Comparison of ENCODE assay signal across 8 cellular contexts in genomic region chr13:40644838-40645620, GRCh38. TPM values are rescaled to one million over a fixed set of nuclear protein-coding genes. Genes with fewer than 3 reads are reported as not detected.
DNase-seq lines count a peak whose midpoint lies in the region; ATAC-seq and TF ChIP-seq lines count a peak whose summit lies in the region.

No MANE protein-coding gene starts in this region.

- no peaks in the 10 kb centered on the region for H3K9me3 ChIP-seq in hepatocyte (ENCODE audit: low read depth)

- peaks cover 39% of the 10 kb centered on the region for H4K20me1 ChIP-seq in hepatocyte (ENCODE audit: insufficient read depth, poor library complexity, severe bottlenecking)

- POLR2A ChIA-PET in activated CD8-positive, alpha-beta T cell treated with anti-CD3 and anti-CD28 coated beads, Interleukin-2, amount 10 ng/mL, durations not matched to agents 7 days and 5 days (lab: Charles Lee) = no interaction called here

- peak; percentile 55 to 64 for ATAC-seq in activated T-cell treated with anti-CD3 and anti-CD28 coated beads, Interleukin-2, amount 50 U/mL, for 4 hours
- peak; percentile 49 for ATAC-seq in activated CD8-positive, alpha-beta T cell treated with anti-CD3 and anti-CD28 coated beads, Interleukin-2, amount 10 ng/mL, durations not matched to agents 7 days and 5 days
- ATAC-seq in HG02884 (IDR thresholded peaks at IDR 0.05; ENCODE audit: unreplicated experiment) = no peak
- no peak for ATAC-seq in GM21447 (IDR thresholded peaks at IDR 0.05; ENCODE audit: unreplicated experiment)

- no peaks in the 10 kb centered on the region for H3K27me3 ChIP-seq in hepatocyte

- peak overlapping the region; percentile 62 for H3K27ac Mint-ChIP-seq in activated CD8-positive, alpha-beta T cell treated with anti-CD3 and anti-CD28 coated beads, Interleukin-2, amount 10 ng/mL, durations not matched to agents 7 days and 5 days
- H3K27ac Mint-ChIP-seq in stimulated activated naive CD8-positive, alpha-beta T cell treated with anti-CD3 and anti-CD28 coated beads, Interleukin-15, Interleukin-2, amounts not matched to agents 100 ng/mL and 50 ng/mL, for 24 hours = peak overlapping the region; percentile 88

- H3K4me1 Mint-ChIP-seq in activated T-cell treated with anti-CD3 and anti-CD28 coated beads, Interleukin-2, amount 50 U/mL, for 4 hours (ENCODE audit: low read depth) = peaks cover 92% of the 10 kb centered on the region
- peaks cover 86% of the 10 kb centered on the region for H3K4me1 Mint-ChIP-seq in activated CD8-positive, alpha-beta T cell treated with anti-CD3 and anti-CD28 coated beads, Interleukin-2, amount 10 ng/mL, durations not matched to agents 7 days and 5 days (ENCODE audit: low read depth)
- H3K4me1 Mint-ChIP-seq in stimulated activated naive CD8-positive, alpha-beta T cell treated with anti-CD3 and anti-CD28 coated beads, Interleukin-15, Interleukin-2, amounts not matched to agents 100 ng/mL and 50 ng/mL, for 24 hours (ENCODE audit: low read depth) = peaks cover 100% of the 10 kb centered on the region

- no peaks in the 10 kb centered on the region for H3K9me2 ChIP-seq in hepatocyte (replicated peaks; ENCODE audit: insufficient read depth)

- TF ChIP-seq CTCF in hepatocyte (IDR thresholded peaks at IDR 0.05; ENCODE audit: poor library complexity) = no peak

- H3K36me3 ChIP-seq in hepatocyte (replicated peaks; ENCODE audit: insufficient read depth, low read depth) = no peaks in the 10 kb centered on the region

- peak overlapping the region; percentile 20 for H3K4me2 ChIP-seq in hepatocyte

- no peaks in the 10 kb centered on the region for H3K9me3 Mint-ChIP-seq in activated T-cell treated with anti-CD3 and anti-CD28 coated beads, Interleukin-2, amount 50 U/mL, for 4 hours
- no peaks in the 10 kb centered on the region for H3K9me3 Mint-ChIP-seq in activated CD8-positive, alpha-beta T cell treated with anti-CD3 and anti-CD28 coated beads, Interleukin-2, amount 10 ng/mL, durations not matched to agents 7 days and 5 days (ENCODE audit: insufficient read depth)
- no peaks in the 10 kb centered on the region for H3K9me3 Mint-ChIP-seq in stimulated activated naive CD8-positive, alpha-beta T cell treated with anti-CD3 and anti-CD28 coated beads, Interleukin-15, Interleukin-2, amounts not matched to agents 100 ng/mL and 50 ng/mL, for 24 hours

- DNase-seq in activated T-cell treated with anti-CD3 and anti-CD28 coated beads, Interleukin-2, amount 50 U/mL, for 4 hours = no peak
- DNase-seq in activated T-cell treated with anti-CD3 and anti-CD28 coated beads, Interleukin-2, amount 50 U/mL, for 48 hours = no peak
- DNase-seq in activated CD8-positive, alpha-beta T cell treated with anti-CD3 and anti-CD28 coated beads, Interleukin-2, amount 10 ng/mL, durations not matched to agents 7 days and 5 days = no peak
- peak; percentile 22 for DNase-seq in hepatocyte (ENCODE audit: low spot score)
- DNase-seq in effector CD4-positive, alpha-beta T cell = no peak

- H3K4me3 ChIP-seq in hepatocyte = no peak overlapping the region

- H2AFZ ChIP-seq in hepatocyte = no peak overlapping the region

- H3K4me1 ChIP-seq in hepatocyte (ENCODE audit: insufficient read depth) = peaks cover 24% of the 10 kb centered on the region

- CTCF ChIA-PET in activated CD8-positive, alpha-beta T cell treated with anti-CD3 and anti-CD28 coated beads, Interleukin-2, amount 10 ng/mL, durations not matched to agents 7 days and 5 days (lab: Charles Lee) = interaction anchor here (1.0 to 1.6 kb wide), 4 partner anchors 10 to 702 kb away, joined by 3 to 5 read pairs (median 4); no protein-coding TSS in a partner anchor

- H3K27ac ChIP-seq in hepatocyte = peak overlapping the region; percentile 71

- H3K36me3 Mint-ChIP-seq in activated T-cell treated with anti-CD3 and anti-CD28 coated beads, Interleukin-2, amount 50 U/mL, for 4 hours (ENCODE audit: insufficient read depth) = peaks cover 14% of the 10 kb centered on the region
- peaks cover 32% of the 10 kb centered on the region for H3K36me3 Mint-ChIP-seq in activated CD8-positive, alpha-beta T cell treated with anti-CD3 and anti-CD28 coated beads, Interleukin-2, amount 10 ng/mL, durations not matched to agents 7 days and 5 days (ENCODE audit: low read depth)
- H3K36me3 Mint-ChIP-seq in stimulated activated naive CD8-positive, alpha-beta T cell treated with anti-CD3 and anti-CD28 coated beads, Interleukin-15, Interleukin-2, amounts not matched to agents 100 ng/mL and 50 ng/mL, for 24 hours (ENCODE audit: low read depth) = peaks cover 24% of the 10 kb centered on the region

- peak overlapping the region; percentile 6 for H3K4me3 Mint-ChIP-seq in activated T-cell treated with anti-CD3 and anti-CD28 coated beads, Interleukin-2, amount 50 U/mL, for 4 hours
- peak overlapping the region; percentile 37 for H3K4me3 Mint-ChIP-seq in activated CD8-positive, alpha-beta T cell treated with anti-CD3 and anti-CD28 coated beads, Interleukin-2, amount 10 ng/mL, durations not matched to agents 7 days and 5 days
- peak overlapping the region; percentile 44 for H3K4me3 Mint-ChIP-seq in stimulated activated naive CD8-positive, alpha-beta T cell treated with anti-CD3 and anti-CD28 coated beads, Interleukin-15, Interleukin-2, amounts not matched to agents 100 ng/mL and 50 ng/mL, for 24 hours

- H3K79me2 ChIP-seq in hepatocyte = peaks cover 84% of the 10 kb centered on the region

- H3K27me3 Mint-ChIP-seq in activated T-cell treated with anti-CD3 and anti-CD28 coated beads, Interleukin-2, amount 50 U/mL, for 4 hours (ENCODE audit: low read depth) = no peaks in the 10 kb centered on the region
- H3K27me3 Mint-ChIP-seq in activated CD8-positive, alpha-beta T cell treated with anti-CD3 and anti-CD28 coated beads, Interleukin-2, amount 10 ng/mL, durations not matched to agents 7 days and 5 days (ENCODE audit: low read depth) = no peaks in the 10 kb centered on the region
- no peaks in the 10 kb centered on the region for H3K27me3 Mint-ChIP-seq in stimulated activated naive CD8-positive, alpha-beta T cell treated with anti-CD3 and anti-CD28 coated beads, Interleukin-15, Interleukin-2, amounts not matched to agents 100 ng/mL and 50 ng/mL, for 24 hours

- WGBS in hepatocyte (ENCODE audit: low lambda C conversion rate, missing lambda C conversion rate) = 71% methylated on average over 3 of the region's 3 CpGs

RNA-seq across cellular contexts. Expression of gene FOXO1, which starts 21.4 kb away (rescaled TPM):
- 10 to 100 TPM; 61.1 to 64.0 (median 62.7) TPM for total RNA-seq in activated T-cell treated with anti-CD3 and anti-CD28 coated beads, Interleukin-2, amount 50 U/mL, for 4 hours
- total RNA-seq in activated CD8-positive, alpha-beta T cell treated with anti-CD3 and anti-CD28 coated beads, Interleukin-2, amount 10 ng/mL, durations not matched to agents 7 days and 5 days = 10 to 100 TPM; 23.1 to 24.0 TPM
- 26.5 and 30.3 TPM in 2 replicates for total RNA-seq in hepatocyte
- polyA plus RNA-seq in hepatocyte = 35.2 and 48.3 TPM in 2 replicates

Comparison
In these comparisons a context has a peak if more than half of its experiments do, and no peak if none do; other contexts are left out.
1. ATAC-seq: peak in activated T-cell treated with anti-CD3 and anti-CD28 coated beads, Interleukin-2, amount 50 U/mL, for 4 hours (2 of 2) and activated CD8-positive, alpha-beta T cell treated with anti-CD3 and anti-CD28 coated beads, Interleukin-2, amount 10 ng/mL, durations not matched to agents 7 days and 5 days (single experiment); none in HG02884 (single experiment) and GM21447 (single experiment).
2. Peak in every context shown above with its lines, with median percentiles within 50 percentile points of each other: H3K4me3 Mint-ChIP-seq.